8 cellular contexts compared by ENCODE assay signal in the genomic region with DNA sequence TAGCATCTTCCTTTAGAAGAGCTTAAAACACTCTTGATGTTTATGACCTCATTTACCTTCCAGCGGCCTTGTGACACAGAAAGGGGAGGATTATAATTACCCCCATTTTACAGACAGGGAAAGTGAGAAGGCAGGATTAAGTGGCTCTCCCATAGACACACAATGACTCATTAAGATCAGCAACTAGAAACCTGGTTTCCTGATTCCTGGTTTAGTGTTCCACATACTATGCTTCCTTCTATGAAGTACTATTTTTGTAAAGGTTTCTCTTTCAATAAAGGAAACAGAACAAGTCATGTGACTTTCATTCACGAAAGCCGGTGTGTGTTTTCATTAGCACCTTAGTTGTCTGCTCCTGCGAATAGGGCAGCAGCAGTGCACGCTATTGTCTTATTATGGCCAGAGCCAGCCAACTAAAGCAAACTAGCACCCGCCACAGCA. TPM values are rescaled to one million over a fixed set of nuclear protein-coding genes. Genes with fewer than 3 reads are reported as not detected.
DNase-seq lines count a peak whose midpoint lies in the region; ATAC-seq, FAIRE-seq and TF ChIP-seq lines count a peak whose summit lies in the region.

No MANE protein-coding gene starts in this region.

- DNase-seq in CD4-positive, alpha-beta T cell: no peak
- peak; percentile 30 to 31 for DNase-seq in Kasumi-1 (lab: John Stamatoyannopoulos, UW)
- no peak for DNase-seq in activated T-helper 2 cell treated with anti-CD3 and anti-CD28 coated beads, Interferon-gamma antibody, Interleukin-2, Interleukin-4, amounts not matched to agents 10 μg/mL and 5 μg/mL and 100 μg/mL, durations not matched to agents 14 hours and 24 hours and 36 hours (ENCODE audit: low spot score)
- DNase-seq in kidney tubule cell (ENCODE audit: low spot score): peak; percentile 89
- no peak for DNase-seq in OCI-M2 (lab: John Stamatoyannopoulos, UW; ENCODE audit: unreplicated experiment)
- DNase-seq in urothelium cell line (ENCODE audit: low spot score): no peak

- peak overlapping the region; percentile 63 for H3K27ac Mint-ChIP-seq in CD4-positive, alpha-beta T cell
- H3K27ac Mint-ChIP-seq in activated T-helper 2 cell treated with anti-CD3 and anti-CD28 coated beads, Interferon-gamma antibody, Interleukin-2, Interleukin-4, amounts not matched to agents 10 μg/mL and 5 μg/mL and 100 μg/mL, durations not matched to agents 14 hours and 24 hours and 36 hours: peak overlapping the region; percentile 15

- peaks cover 65% of the 10 kb centered on the region for H3K4me1 Mint-ChIP-seq in CD4-positive, alpha-beta T cell (ENCODE audit: low read depth)
- peaks cover 59% of the 10 kb centered on the region for H3K4me1 Mint-ChIP-seq in activated T-helper 2 cell treated with anti-CD3 and anti-CD28 coated beads, Interferon-gamma antibody, Interleukin-2, Interleukin-4, amounts not matched to agents 10 μg/mL and 5 μg/mL and 100 μg/mL, durations not matched to agents 14 hours and 24 hours and 36 hours (ENCODE audit: low read depth)

- ATAC-seq in CD4-positive, alpha-beta T cell (ENCODE audit: poor library complexity): no peak
- ATAC-seq in GM21423 (IDR thresholded peaks at IDR 0.05; ENCODE audit: unreplicated experiment) (no peak), GM19467 (IDR thresholded peaks at IDR 0.05; ENCODE audit: unreplicated experiment) (no peak)

- H3K4me3 Mint-ChIP-seq in CD4-positive, alpha-beta T cell: peak overlapping the region; percentile 68
- no peak overlapping the region for H3K4me3 Mint-ChIP-seq in activated T-helper 2 cell treated with anti-CD3 and anti-CD28 coated beads, Interferon-gamma antibody, Interleukin-2, Interleukin-4, amounts not matched to agents 10 μg/mL and 5 μg/mL and 100 μg/mL, durations not matched to agents 14 hours and 24 hours and 36 hours (ENCODE audit: low read depth)

- no peak overlapping the region for H3K27ac ChIP-seq in CD4-positive, alpha-beta T cell (ENCODE audit: low read depth, low read length)

- no peaks in the 10 kb centered on the region for H3K27me3 ChIP-seq in CD4-positive, alpha-beta T cell (ENCODE audit: control insufficient read depth, insufficient read depth, low read length)

- POLR2A ChIA-PET in CD4-positive, alpha-beta T cell (lab: Charles Lee): no interaction called here

- FAIRE-seq in urothelium cell line (lab: Jason Lieb, UNC): no peak

- no peak for TF ChIP-seq CTCF in CD4-positive, alpha-beta T cell (IDR thresholded peaks at IDR 0.05)

- H3K9me3 ChIP-seq in CD4-positive, alpha-beta T cell (ENCODE audit: control insufficient read depth, low read length): no peaks in the 10 kb centered on the region

- peaks cover 38% of the 10 kb centered on the region for H3K36me3 Mint-ChIP-seq in CD4-positive, alpha-beta T cell (ENCODE audit: low read depth)
- H3K36me3 Mint-ChIP-seq in activated T-helper 2 cell treated with anti-CD3 and anti-CD28 coated beads, Interferon-gamma antibody, Interleukin-2, Interleukin-4, amounts not matched to agents 10 μg/mL and 5 μg/mL and 100 μg/mL, durations not matched to agents 14 hours and 24 hours and 36 hours (ENCODE audit: low read depth): peaks cover 27% of the 10 kb centered on the region

- no peaks in the 10 kb centered on the region for H3K27me3 Mint-ChIP-seq in CD4-positive, alpha-beta T cell
- no peaks in the 10 kb centered on the region for H3K27me3 Mint-ChIP-seq in activated T-helper 2 cell treated with anti-CD3 and anti-CD28 coated beads, Interferon-gamma antibody, Interleukin-2, Interleukin-4, amounts not matched to agents 10 μg/mL and 5 μg/mL and 100 μg/mL, durations not matched to agents 14 hours and 24 hours and 36 hours (ENCODE audit: low read depth)

- CTCF ChIA-PET in CD4-positive, alpha-beta T cell (lab: Charles Lee): no interaction called here

- no peaks in the 10 kb centered on the region for H3K9me3 Mint-ChIP-seq in CD4-positive, alpha-beta T cell
- H3K9me3 Mint-ChIP-seq in activated T-helper 2 cell treated with anti-CD3 and anti-CD28 coated beads, Interferon-gamma antibody, Interleukin-2, Interleukin-4, amounts not matched to agents 10 μg/mL and 5 μg/mL and 100 μg/mL, durations not matched to agents 14 hours and 24 hours and 36 hours: no peaks in the 10 kb centered on the region

- intact Hi-C loops in CD4-positive, alpha-beta T cell (cut with DNase I, micrococcal nuclease): loop anchor here in 1 of 2 experiments (2.0 kb wide), 1 partner anchor 13 kb away; no protein-coding TSS in a partner anchor
- intact Hi-C loops in activated T-helper 2 cell treated with anti-CD3 and anti-CD28 coated beads, Interferon-gamma antibody, Interleukin-2, Interleukin-4, amounts not matched to agents 10 μg/mL and 5 μg/mL and 100 μg/mL, durations not matched to agents 14 hours and 24 hours and 36 hours (cut with micrococcal nuclease): loop anchor here (2.0 kb wide), 1 partner anchor 13 kb away; no protein-coding TSS in a partner anchor

RNA-seq across cellular contexts. Expression of a gene that starts 8.3 kb away (rescaled TPM):
- total RNA-seq in CD4-positive, alpha-beta T cell: 100 to 1,000 TPM; 188 to 193 TPM
- total RNA-seq in activated T-helper 2 cell treated with anti-CD3 and anti-CD28 coated beads, Interferon-gamma antibody, Interleukin-2, Interleukin-4, amounts not matched to agents 10 μg/mL and 5 μg/mL and 100 μg/mL, durations not matched to agents 14 hours and 24 hours and 36 hours: 5.0 and 5.5 TPM in 2 replicates

Comparison
In these comparisons a context has a peak if more than half of its experiments do, and no peak if none do; other contexts are left out.
1. DNase-seq: peak in Kasumi-1 (2 of 2) and kidney tubule cell (single experiment); none in CD4-positive, alpha-beta T cell (0 of 10), activated T-helper 2 cell treated with anti-CD3 and anti-CD28 coated beads, Interferon-gamma antibody, Interleukin-2, Interleukin-4, amounts not matched to agents 10 μg/mL and 5 μg/mL and 100 μg/mL, durations not matched to agents 14 hours and 24 hours and 36 hours (single experiment), OCI-M2 (single experiment) and urothelium cell line (single experiment).
2. RNA of a gene that starts 8.3 kb away (total RNA-seq): 188 to 193 TPM in CD4-positive, alpha-beta T cell; 5.0 to 5.5 TPM in activated T-helper 2 cell treated with anti-CD3 and anti-CD28 coated beads, Interferon-gamma antibody, Interleukin-2, Interleukin-4, amounts not matched to agents 10 μg/mL and 5 μg/mL and 100 μg/mL, durations not matched to agents 14 hours and 24 hours and 36 hours; every median in the first group is over 10 times any median in the second.